ENCODE assay signal across 9 cellular contexts in the genomic region with DNA sequence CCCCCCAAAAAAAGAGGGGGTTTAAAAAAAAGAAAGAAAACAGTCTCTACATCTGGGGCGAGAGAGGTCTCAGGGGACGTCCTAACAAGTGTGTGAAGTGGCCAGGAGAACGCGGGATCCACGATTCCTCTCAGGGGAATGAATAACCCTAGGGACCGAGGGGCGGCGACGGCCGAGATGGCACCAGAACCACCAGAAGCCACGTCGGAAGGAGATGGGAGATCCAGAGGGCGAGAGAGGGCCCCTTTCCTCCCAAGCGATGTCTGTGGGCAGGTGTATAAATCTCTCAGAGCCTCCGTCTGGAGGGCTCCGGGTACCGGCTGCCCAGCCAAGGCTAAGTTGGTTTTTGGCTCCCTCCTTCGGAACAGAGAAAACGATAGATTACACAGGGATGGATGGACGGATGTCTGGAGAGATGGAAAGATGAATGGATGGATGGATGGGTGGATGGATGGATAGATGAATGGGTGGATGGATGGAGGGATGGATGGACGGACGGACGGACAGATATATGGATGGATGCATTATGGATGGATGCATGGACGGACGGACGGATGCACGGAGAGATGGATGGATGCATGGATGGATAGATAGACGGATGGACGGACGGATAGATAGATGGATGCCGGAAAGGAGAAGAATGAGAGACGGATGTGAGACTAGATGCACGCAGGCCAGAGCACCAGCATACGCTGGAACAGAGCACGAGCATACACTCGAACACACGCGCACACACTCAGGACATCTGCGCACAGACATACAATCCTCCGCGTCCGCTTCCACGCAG. TPM values are rescaled to one million over a fixed set of nuclear protein-coding genes. Genes with fewer than 3 reads are reported as not detected.
DNase-seq lines count a peak whose midpoint lies in the region; ATAC-seq, FAIRE-seq and TF ChIP-seq lines count a peak whose summit lies in the region.
"Had no signal": no experiment of that assay in that cellular context is flagged by ENCODE, and none has a peak within 500 bp of the region (broad histone marks: within the 10 kb centered on the region; RNA-seq: fewer than 3 reads in every experiment).

No MANE protein-coding gene starts in this region.

- H3K4me3 ChIP-seq in fibroblast of villous mesenchyme (ENCODE audit: low read depth, low read length), result peak overlapping the region; percentile 63
- H3K4me3 ChIP-seq in parathyroid adenoma (ENCODE audit: low read depth, low read length), result no peak overlapping the region

- H2AFZ ChIP-seq in parathyroid adenoma, result peak overlapping the region; percentile 12

- TF ChIP-seq CTCF in fibroblast of villous mesenchyme (IDR thresholded peaks at IDR 0.05; ENCODE audit: insufficient read depth, low read depth, low read length) (no peak), parathyroid adenoma (IDR thresholded peaks at IDR 0.05) (no peak)

- no peak overlapping the region for H3K27ac ChIP-seq in parathyroid adenoma
- H3K27ac ChIP-seq: epithelial cell of prostate had no signal

- no peaks in the 10 kb centered on the region for H3K9me3 ChIP-seq in parathyroid adenoma (ENCODE audit: control insufficient read depth, low read length)

- DNase-seq in Ammon's horn (ENCODE audit: low spot score), result peak; percentile 37
- peak; percentile 20 for DNase-seq in HTR-8/SVneo (ENCODE audit: insufficient read length, low spot score)
- DNase-seq in activated CD8-positive, alpha-beta memory T cell treated with anti-CD3 and anti-CD28 coated beads, Interleukin-2, amount 50 U/mL, for 4 hours, result peak; percentile 16
- no peak for DNase-seq in fibroblast of villous mesenchyme (ENCODE audit: low read depth)
- no peak for DNase-seq in mesenteric fat pad (ENCODE audit: low spot score)
- no peak for DNase-seq in hepatic stellate cell (ENCODE audit: low spot score)

- H3K36me3 ChIP-seq in parathyroid adenoma (ENCODE audit: control insufficient read depth, insufficient read depth, low read length), result no peaks in the 10 kb centered on the region

- no peak overlapping the region for H3K9ac ChIP-seq in parathyroid adenoma

- no peak for ATAC-seq in HG03520 (IDR thresholded peaks at IDR 0.05; ENCODE audit: unreplicated experiment)

- no peak for FAIRE-seq in HTR-8/SVneo (lab: Jason Lieb, UNC)

- H3K27me3 ChIP-seq in parathyroid adenoma (ENCODE audit: control insufficient read depth, insufficient read depth, low read length), result no peaks in the 10 kb centered on the region

- H3K4me1 ChIP-seq in parathyroid adenoma, result peaks cover 3% of the 10 kb centered on the region

- H3K4me2 ChIP-seq in parathyroid adenoma (ENCODE audit: low read length), result peak overlapping the region; percentile 31

- H3K79me2 ChIP-seq in parathyroid adenoma, result no peaks in the 10 kb centered on the region

RNA-seq across cellular contexts. Expression of a gene that starts 1.6 kb away (rescaled TPM):
- total RNA-seq in fibroblast of villous mesenchyme, result 1.9 and 17.3 TPM in 2 replicates
- 23.1 TPM for total RNA-seq in mesenteric fat pad

Comparison
In these comparisons a context has a peak if more than half of its experiments do, and no peak if none do; other contexts are left out.
1. DNase-seq: peak in Ammon's horn (single experiment), HTR-8/SVneo (single experiment) and activated CD8-positive, alpha-beta memory T cell treated with anti-CD3 and anti-CD28 coated beads, Interleukin-2, amount 50 U/mL, for 4 hours (single experiment); none in fibroblast of villous mesenchyme (single experiment), mesenteric fat pad (single experiment) and hepatic stellate cell (single experiment).